Comparison of ENCODE assay signal across 15 cellular contexts in genomic region chr9:93121316-93122241, GRCh38. TPM values are rescaled to one million over a fixed set of nuclear protein-coding genes. Genes with fewer than 3 reads are reported as not detected.
DNase-seq lines count a peak whose midpoint lies in the region; ATAC-seq and TF ChIP-seq lines count a peak whose summit lies in the region.
"Had no signal": no experiment of that assay in that cellular context is flagged by ENCODE, and none has a peak within 500 bp of the region (broad histone marks: within the 10 kb centered on the region; RNA-seq: fewer than 3 reads in every experiment).

No MANE protein-coding gene starts in this region.

- TF ChIP-seq EP300 in upper lobe of left lung (IDR thresholded peaks at IDR 0.05): no peak

- intact Hi-C loops in activated naive CD4-positive, alpha-beta T cell treated with anti-CD3 and anti-CD28 coated beads for 36 hours (cut with micrococcal nuclease): no loop called here
- intact Hi-C loops in breast epithelium (cut with DNase I; ENCODE audit: low total_unique reads): no loop called here
- intact Hi-C loops in mucosa of descending colon (cut with DNase I, micrococcal nuclease): no loop called here

- peaks cover 27% of the 10 kb centered on the region for H3K4me1 Mint-ChIP-seq in activated naive CD4-positive, alpha-beta T cell treated with anti-CD3 and anti-CD28 coated beads for 36 hours (ENCODE audit: low read depth)

- H3K27ac ChIP-seq in breast epithelium (peak overlapping the region; percentile 69 to 83), upper lobe of left lung (peak overlapping the region; percentile 1 to 88 (median 86))

- H3K4me1 ChIP-seq in breast epithelium (peaks cover under 1 to 8% of the 10 kb centered on the region in 2 donors), mucosa of descending colon (ENCODE audit: low read depth) (no peaks in the 10 kb centered on the region), upper lobe of left lung (peaks cover 27 to 37% (median 31%) of the 10 kb centered on the region in 4 donors)

- H3K36me3 Mint-ChIP-seq in activated naive CD4-positive, alpha-beta T cell treated with anti-CD3 and anti-CD28 coated beads for 36 hours (ENCODE audit: low read depth): peaks cover 34% of the 10 kb centered on the region
- H3K36me3 Mint-ChIP-seq: naive B cell had no signal

- H3K9me3 Mint-ChIP-seq in activated naive CD4-positive, alpha-beta T cell treated with anti-CD3 and anti-CD28 coated beads for 36 hours: no peaks in the 10 kb centered on the region
- H3K9me3 Mint-ChIP-seq: immature natural killer cell, naive B cell, T-cell had no signal

- TF ChIP-seq CTCF in breast epithelium (IDR thresholded peaks at IDR 0.05) (no peak), mucosa of descending colon (IDR thresholded peaks at IDR 0.05) (no peak), upper lobe of left lung (IDR thresholded peaks at IDR 0.05) (no peak)

- H3K27me3 ChIP-seq in breast epithelium (no peaks in the 10 kb centered on the region), upper lobe of left lung (no peaks in the 10 kb centered on the region)
- H3K27me3 ChIP-seq: MG63, vagina had no signal

- DNase-seq in activated naive CD4-positive, alpha-beta T cell treated with anti-CD3 and anti-CD28 coated beads for 36 hours: no peak
- no peak for DNase-seq in activated naive CD4-positive, alpha-beta T cell (lab: John Stamatoyannopoulos, UW)
- DNase-seq in breast epithelium (ENCODE audit: low spot score in 2 of 2): peak in 1 of 2 donors; percentile 45
- peak in 2 of 3 donors; percentile 21 to 46 for DNase-seq in mucosa of descending colon
- no peak for DNase-seq in upper lobe of left lung
- no peak for DNase-seq in SIG-M5 (lab: John Stamatoyannopoulos, UW)
- DNase-seq: H7, immature natural killer cell, MG63, naive B cell had no signal

- no peaks in the 10 kb centered on the region for H3K9me3 ChIP-seq in breast epithelium
- no peaks in the 10 kb centered on the region for H3K9me3 ChIP-seq in mucosa of descending colon
- H3K9me3 ChIP-seq in upper lobe of left lung: no peaks in the 10 kb centered on the region
- H3K9me3 ChIP-seq: MG63, vagina had no signal

- H3K36me3 ChIP-seq in breast epithelium (no peaks in the 10 kb centered on the region), mucosa of descending colon (ENCODE audit: low read depth) (no peaks in the 10 kb centered on the region), upper lobe of left lung (peaks cover 11 to 54% (median 43%) of the 10 kb centered on the region in 4 donors)

- H3K27me3 Mint-ChIP-seq in activated naive CD4-positive, alpha-beta T cell treated with anti-CD3 and anti-CD28 coated beads for 36 hours (ENCODE audit: low read depth): no peaks in the 10 kb centered on the region
- H3K27me3 Mint-ChIP-seq: naive B cell, T-cell had no signal

- ATAC-seq in mucosa of descending colon: no peak
- no peak for ATAC-seq in upper lobe of left lung (ENCODE audit: low FRiP score in 2 of 2)
- ATAC-seq in HG02970 (IDR thresholded peaks at IDR 0.05; ENCODE audit: low FRiP score, unreplicated experiment): no peak
- ATAC-seq in GM19023 (IDR thresholded peaks at IDR 0.05; ENCODE audit: unreplicated experiment): no peak

- H3K4me3 ChIP-seq in breast epithelium (no peak overlapping the region), mucosa of descending colon (no peak overlapping the region), upper lobe of left lung (no peak overlapping the region)
- H3K4me3 ChIP-seq: MG63, skin epidermis, vagina had no signal

- 87 to 93% methylated on average over 8 to 15 of the region's 20 CpGs for WGBS in upper lobe of left lung, 2 donors

- no peak overlapping the region for H3K4me3 Mint-ChIP-seq in activated naive CD4-positive, alpha-beta T cell treated with anti-CD3 and anti-CD28 coated beads for 36 hours

- TF ChIP-seq POLR2A in breast epithelium (IDR thresholded peaks at IDR 0.05) (no peak), upper lobe of left lung (IDR thresholded peaks at IDR 0.05) (no peak)

- CTCF ChIA-PET in activated naive CD4-positive, alpha-beta T cell treated with anti-CD3 and anti-CD28 coated beads for 36 hours (lab: Charles Lee): interaction anchor here (1.7 kb wide), 1 partner anchor 14 kb away, joined by 10 read pairs; no protein-coding TSS in a partner anchor

- H3K27ac Mint-ChIP-seq in activated naive CD4-positive, alpha-beta T cell treated with anti-CD3 and anti-CD28 coated beads for 36 hours: peak overlapping the region; percentile 41

RNA-seq across cellular contexts. Expression of gene NINJ1, which starts 12.5 kb away (rescaled TPM):
- total RNA-seq in activated naive CD4-positive, alpha-beta T cell treated with anti-CD3 and anti-CD28 coated beads for 36 hours: 10 to 100 TPM; 93.9 to 96.9 TPM
- 100 to 1,000 TPM in 2 of 3 donors, 10 to 100 TPM in 1; 89.8 to 109 (median 109) TPM for total RNA-seq in breast epithelium
- total RNA-seq in mucosa of descending colon: 10 to 100 TPM; 19.5 to 68.9 (median 23.2) TPM
- 10 to 100 TPM; 35.6 to 83.9 (median 56.8) TPM for total RNA-seq in upper lobe of left lung

RNA-seq across cellular contexts. Expression of gene CARD19, which starts 25.6 kb away (rescaled TPM):
- total RNA-seq in activated naive CD4-positive, alpha-beta T cell treated with anti-CD3 and anti-CD28 coated beads for 36 hours: 10 to 100 TPM; 51.4 to 52.0 TPM
- 10 to 100 TPM; 59.0 to 79.3 (median 62.1) TPM for total RNA-seq in breast epithelium
- total RNA-seq in mucosa of descending colon: 10 to 100 TPM; 39.1 to 47.8 (median 44.2) TPM
- total RNA-seq in upper lobe of left lung: 10 to 100 TPM; 34.7 to 92.3 (median 41.7) TPM

Comparison
In these comparisons a context has a peak if more than half of its experiments do, and no peak if none do; other contexts are left out.
1. DNase-seq: peak in mucosa of descending colon (2 of 3); none in activated naive CD4-positive, alpha-beta T cell treated with anti-CD3 and anti-CD28 coated beads for 36 hours (single experiment), activated naive CD4-positive, alpha-beta T cell (0 of 4), upper lobe of left lung (0 of 2) and SIG-M5 (single experiment).